15 cellular contexts compared by ENCODE assay signal in the genomic region with DNA sequence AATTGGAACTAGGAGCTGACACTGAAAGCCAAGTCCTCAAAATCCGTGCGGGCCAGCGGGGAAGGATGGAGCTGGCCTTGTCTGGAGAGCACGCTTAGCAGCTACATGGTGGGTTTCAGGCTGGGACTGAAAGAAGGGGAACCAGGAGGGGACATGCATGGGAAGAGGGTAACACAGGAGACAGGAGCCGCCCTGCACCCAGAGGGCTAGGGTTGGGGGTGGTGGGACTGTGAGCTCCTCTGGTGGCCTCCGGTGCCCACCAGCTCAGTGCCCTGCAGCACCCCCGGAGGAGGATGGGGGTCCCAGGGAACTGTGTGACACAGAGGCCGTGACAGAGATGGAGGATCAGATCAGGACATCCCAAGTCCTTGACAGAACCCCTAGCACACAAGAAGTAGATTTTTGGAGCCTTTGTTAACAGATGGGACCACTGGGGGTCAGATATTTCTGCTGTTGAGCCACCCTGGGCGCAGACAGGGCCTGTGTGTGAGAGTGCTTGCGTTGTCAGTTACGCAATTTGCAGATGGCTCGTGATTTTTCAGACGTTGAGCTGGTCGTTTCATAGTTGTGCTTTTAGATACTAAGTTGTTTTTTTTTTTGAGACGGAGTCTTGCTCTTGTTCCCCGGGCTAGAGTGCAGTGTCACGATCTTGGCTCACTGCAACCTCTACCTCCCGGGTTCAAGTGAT.
DNase-seq lines count a peak whose midpoint lies in the region; ATAC-seq lines count a peak whose summit lies in the region.
"Had no signal": no experiment of that assay in that cellular context is flagged by ENCODE, and none has a peak within 500 bp of the region (broad histone marks: within the 10 kb centered on the region; RNA-seq: fewer than 3 reads in every experiment).

No MANE protein-coding gene starts in this region.

- H3K36me3 Mint-ChIP-seq in stimulated activated effector memory CD8-positive, alpha-beta T cell treated with anti-CD3 and anti-CD28 coated beads, Interleukin-12 subunit alpha, Interleukin-12 subunit beta, amount 100 ng/mL, for 72 hours = no peaks in the 10 kb centered on the region
- H3K36me3 Mint-ChIP-seq: CD4-positive, CD25-positive, alpha-beta regulatory T cell had no signal

- H3K4me1 Mint-ChIP-seq in stimulated activated effector memory CD8-positive, alpha-beta T cell treated with anti-CD3 and anti-CD28 coated beads, Interleukin-12 subunit alpha, Interleukin-12 subunit beta, amount 100 ng/mL, for 72 hours = peaks cover 5% of the 10 kb centered on the region

- H3K9me3 ChIP-seq in adipocyte (ENCODE audit: control insufficient read depth, low read length) = no peaks in the 10 kb centered on the region

- H3K9me3 Mint-ChIP-seq in stimulated activated effector memory CD8-positive, alpha-beta T cell treated with anti-CD3 and anti-CD28 coated beads, Interleukin-12 subunit alpha, Interleukin-12 subunit beta, amount 100 ng/mL, for 72 hours = no peaks in the 10 kb centered on the region
- H3K9me3 Mint-ChIP-seq: activated naive CD4-positive, alpha-beta T cell treated with anti-CD3 and anti-CD28 coated beads for 36 hours; CD4-positive, CD25-positive, alpha-beta regulatory T cell; central memory CD8-positive, alpha-beta T cell; stimulated activated naive CD8-positive, alpha-beta T cell treated with anti-CD3 and anti-CD28 coated beads, Interleukin-15, amount 100 ng/mL, for 72 hours had no signal

- H3K4me1 ChIP-seq in adipocyte (ENCODE audit: control insufficient read depth, insufficient read depth, low read length) = peaks cover 27% of the 10 kb centered on the region

- no peaks in the 10 kb centered on the region for H3K27me3 ChIP-seq in adipocyte (replicated peaks; ENCODE audit: control insufficient read depth, insufficient read depth, low read length)

- no peak overlapping the region for H3K4me3 Mint-ChIP-seq in stimulated activated effector memory CD8-positive, alpha-beta T cell treated with anti-CD3 and anti-CD28 coated beads, Interleukin-12 subunit alpha, Interleukin-12 subunit beta, amount 100 ng/mL, for 72 hours
- H3K4me3 Mint-ChIP-seq: activated naive CD4-positive, alpha-beta T cell treated with anti-CD3 and anti-CD28 coated beads for 36 hours; CD4-positive, CD25-positive, alpha-beta regulatory T cell; central memory CD8-positive, alpha-beta T cell; stimulated activated naive CD8-positive, alpha-beta T cell treated with anti-CD3 and anti-CD28 coated beads, Interleukin-15, amount 100 ng/mL, for 72 hours had no signal

- DNase-seq in Kasumi-1 (lab: John Stamatoyannopoulos, UW) = peak; percentile 26 to 30
- no peak for DNase-seq in adipocyte (ENCODE audit: low read depth)
- DNase-seq in iris pigment epithelial cell (ENCODE audit: low read depth) = peak; percentile 25
- DNase-seq in stimulated activated effector memory CD8-positive, alpha-beta T cell treated with anti-CD3 and anti-CD28 coated beads, Interleukin-12 subunit alpha, Interleukin-12 subunit beta, amount 100 ng/mL, for 72 hours (ENCODE audit: low spot score in 2 of 2) = no peak
- no peak for DNase-seq in NCI-H1417 treated with DMSO at 0.1 percent for 48 hours (lab: John Stamatoyannopoulos, UW)
- DNase-seq: activated CD8-positive, alpha-beta memory T cell treated with anti-CD3 and anti-CD28 coated beads for 24 hours; activated naive CD4-positive, alpha-beta T cell treated with anti-CD3 and anti-CD28 coated beads for 36 hours; CD4-positive, CD25-positive, alpha-beta regulatory T cell; NCI-H1417; NCI-H524; stimulated activated naive CD8-positive, alpha-beta T cell treated with anti-CD3 and anti-CD28 coated beads, Interleukin-15, amount 100 ng/mL, for 72 hours had no signal

- H3K36me3 ChIP-seq in adipocyte (ENCODE audit: control insufficient read depth, insufficient read depth, low read length, severe bottlenecking) = no peaks in the 10 kb centered on the region

- no peak overlapping the region for H3K9ac ChIP-seq in adipocyte (ENCODE audit: low read length)

- peak overlapping the region; percentile 26 for H3K4me3 ChIP-seq in adipocyte (ENCODE audit: low read length)

- H3K27ac Mint-ChIP-seq in stimulated activated effector memory CD8-positive, alpha-beta T cell treated with anti-CD3 and anti-CD28 coated beads, Interleukin-12 subunit alpha, Interleukin-12 subunit beta, amount 100 ng/mL, for 72 hours = peak overlapping the region; percentile 27
- H3K27ac Mint-ChIP-seq: activated naive CD4-positive, alpha-beta T cell treated with anti-CD3 and anti-CD28 coated beads for 36 hours; CD4-positive, CD25-positive, alpha-beta regulatory T cell had no signal

- no peak for ATAC-seq in stimulated activated effector memory CD8-positive, alpha-beta T cell treated with anti-CD3 and anti-CD28 coated beads, Interleukin-12 subunit alpha, Interleukin-12 subunit beta, amount 100 ng/mL, for 72 hours
- ATAC-seq in HG03196 (IDR thresholded peaks at IDR 0.05; ENCODE audit: unreplicated experiment) (no peak), GM19324 (IDR thresholded peaks at IDR 0.05; ENCODE audit: low FRiP score, unreplicated experiment) (no peak), GM21737 (IDR thresholded peaks at IDR 0.05; ENCODE audit: unreplicated experiment) (no peak)
- ATAC-seq: stimulated activated naive CD8-positive, alpha-beta T cell treated with anti-CD3 and anti-CD28 coated beads, Interleukin-15, amount 100 ng/mL, for 72 hours had no signal

Comparison
In these comparisons a context has a peak if more than half of its experiments do, and no peak if none do; other contexts are left out.
1. DNase-seq: peak in Kasumi-1 (2 of 2) and iris pigment epithelial cell (single experiment); none in adipocyte (single experiment), stimulated activated effector memory CD8-positive, alpha-beta T cell treated with anti-CD3 and anti-CD28 coated beads, Interleukin-12 subunit alpha, Interleukin-12 subunit beta, amount 100 ng/mL, for 72 hours (0 of 2) and NCI-H1417 treated with DMSO at 0.1 percent for 48 hours (single experiment).